11 cellular contexts compared by ENCODE assay signal in genomic region chrX:89871662-89872061, GRCh38. TPM values are rescaled to one million over a fixed set of nuclear protein-coding genes. Genes with fewer than 3 reads are reported as not detected.
DNase-seq lines count a peak whose midpoint lies in the region; ATAC-seq, FAIRE-seq and TF ChIP-seq lines count a peak whose summit lies in the region.
"Not testable (repeated sequence)": the region's sequence is repeated elsewhere in the genome, so short reads cannot be mapped to it uniquely, and the experiment has no call there.
"Had no signal": no experiment of that assay in that cellular context is flagged by ENCODE, and none has a peak within 500 bp of the region (broad histone marks: within the 10 kb centered on the region; RNA-seq: fewer than 3 reads in every experiment).

No MANE protein-coding gene starts in this region.

- not testable (repeated sequence) for H3K27ac ChIP-seq in DOHH2 (ENCODE audit: low read depth, low read length); Panc1 (ENCODE audit: low read length); GM12878 (ENCODE audit: control insufficient read depth, insufficient read depth)

- TF ChIP-seq RAD21 in GM12878 (IDR thresholded peaks at IDR 0.05; ENCODE audit: insufficient read depth, low read depth, low read length): not testable (repeated sequence)

- peak; percentile 90 for ATAC-seq in GM19463 (IDR thresholded peaks at IDR 0.05; ENCODE audit: unreplicated experiment)
- ATAC-seq in HG03066 (IDR thresholded peaks at IDR 0.05; ENCODE audit: low read depth, unreplicated experiment): peak; percentile 63
- not testable (repeated sequence) for ATAC-seq in Panc1
- ATAC-seq in GM12878: peak; percentile 82

- not testable (repeated sequence) for H3K4me3 ChIP-seq in DOHH2 (ENCODE audit: low read length); Panc1 (ENCODE audit: low read depth in 2 of 2, low read length in 2 of 2); GM12878

- POLR2A ChIA-PET in Panc1 (lab: Charles Lee); GM12878 (lab: Charles Lee): not testable (repeated sequence)

- H4K20me1 ChIP-seq in DOHH2 (ENCODE audit: control insufficient read depth, insufficient read depth, low read depth, low read length); GM12878 (ENCODE audit: control insufficient read depth, insufficient read depth): not testable (repeated sequence)

- not testable (repeated sequence) for H3K9me3 ChIP-seq in DOHH2 (ENCODE audit: control insufficient read depth, insufficient read depth, low read length); Panc1 (ENCODE audit: control insufficient read depth, insufficient read depth, low read depth, low read length); GM12878 (replicated peaks; ENCODE audit: control insufficient read depth, insufficient read depth, low read length)

- not testable (repeated sequence) for H3F3A ChIP-seq in DOHH2 (ENCODE audit: control insufficient read depth, insufficient read depth)

- TF ChIP-seq EP300 in GM12878 (IDR thresholded peaks at IDR 0.05; ENCODE audit: borderline replicate concordance in 1 of 2, control insufficient read depth in 1 of 2, low read depth in 2 of 2, low read length in 2 of 2): not testable (repeated sequence)

- CTCF ChIA-PET in Panc1 (lab: Charles Lee); GM12878 (lab: Yijun Ruan, JAX): not testable (repeated sequence)

- not testable (repeated sequence) for H3K36me3 ChIP-seq in DOHH2 (ENCODE audit: control insufficient read depth, low read length); Panc1 (ENCODE audit: control insufficient read depth, insufficient read depth, low read length); GM12878 (ENCODE audit: control insufficient read depth in 2 of 2, insufficient read depth in 2 of 2, low read length in 1 of 2)

- RAD21 ChIA-PET in GM12878 (lab: Charles Lee; ENCODE audit: unreplicated experiment): not testable (repeated sequence)

- BruUV-seq in Panc1 (replicated peaks; lab: Mats Ljungman, UMichigan); GM12878 (replicated peaks; lab: Mats Ljungman, UMichigan): not testable (repeated sequence)

- in situ Hi-C loops in Panc1 (cut with HindIII; ENCODE audit: low pct_unique_long_range_greater_than_20kb, low sequenced_read_pairs); GM12878 (cut with MboI): not testable (repeated sequence)

- peak; percentile 20 for DNase-seq in NCI-H1105 treated with DMSO at 0.1 percent for 48 hours (lab: John Stamatoyannopoulos, UW)
- DNase-seq in Panc1 (ENCODE audit: low read depth, low spot score): peak; percentile 5
- not testable (repeated sequence) for DNase-seq in GM12878 (ENCODE audit: low read depth, low spot score)
- DNase-seq in iPS DF 4.7 (ENCODE audit: extremely low read depth, low spot score): peak; percentile 3
- peak; percentile 33 for DNase-seq in retina

- H3K9ac ChIP-seq in GM12878 (ENCODE audit: control insufficient read depth, insufficient read depth, low read length): not testable (repeated sequence)

- not testable (repeated sequence) for H3K27me3 ChIP-seq in DOHH2 (ENCODE audit: control insufficient read depth, low read length); Panc1 (ENCODE audit: control insufficient read depth, insufficient read depth, low read length); GM12878 (replicated peaks in 1 of 2; ENCODE audit: control insufficient read depth in 2 of 2, insufficient read depth in 2 of 2, low read length in 1 of 2)

- intact Hi-C loops in Panc1 (cut with micrococcal nuclease; ENCODE audit: unreplicated experiment); GM12878 (cut with micrococcal nuclease; ENCODE audit: unreplicated experiment): not testable (repeated sequence)

- not testable (repeated sequence) for H3K9me2 ChIP-seq in DOHH2 (replicated peaks; ENCODE audit: control insufficient read depth, low read length)

- not testable (repeated sequence) for H2AFZ ChIP-seq in GM12878 (ENCODE audit: control insufficient read depth, low read depth, low read length)

- TF ChIP-seq CTCF in DOHH2 (IDR thresholded peaks at IDR 0.05; ENCODE audit: low read depth, low read length, poor library complexity, severe bottlenecking) (peak; percentile 24), GM12878 (IDR thresholded peaks at IDR 0.05 in 2 of 3, conservative IDR thresholded peaks at IDR 0.05 in 1 of 3; ENCODE audit: control insufficient read depth in 2 of 3, extremely low read depth in 1 of 3, insufficient read depth in 1 of 3, low read depth in 3 of 3, low read length in 3 of 3) (peak; percentile 4 to 29 (median 27); a peak in 4 of 6 replicates)
- TF ChIP-seq CTCF in Panc1 (IDR thresholded peaks at IDR 0.05): not testable (repeated sequence)

- not testable (repeated sequence) for H3K4me2 ChIP-seq in DOHH2 (ENCODE audit: low read length); GM12878 (ENCODE audit: control insufficient read depth, insufficient read depth)

- SMC1A ChIA-PET in GM12878 (lab: Charles Lee; ENCODE audit: uncharacterized antibody, unreplicated experiment): not testable (repeated sequence)

- FAIRE-seq in GM12878 (lab: Jason Lieb, UNC): not testable (repeated sequence)

- H3K4me1 ChIP-seq in DOHH2 (ENCODE audit: control insufficient read depth, low read length); Panc1 (ENCODE audit: control insufficient read depth, insufficient read depth, low read length); GM12878 (ENCODE audit: control insufficient read depth, insufficient read depth, low read length): not testable (repeated sequence)

- TF ChIP-seq POLR2A in GM12878 (IDR thresholded peaks at IDR 0.05; ENCODE audit: low read depth, low read length): not testable (repeated sequence)

- WGBS in GM12878 (ENCODE audit: insufficient coverage, insufficient replicate concordance, low lambda C conversion rate, missing lambda C conversion rate): 0% methylated on average over 4 of the region's 4 CpGs

- not testable (repeated sequence) for H3K79me2 ChIP-seq in DOHH2 (ENCODE audit: control insufficient read depth, low read length); GM12878 (ENCODE audit: control insufficient read depth, insufficient read depth, low read length)

RNA-seq across cellular contexts. Expression of gene TGIF2LX, which starts 50.0 kb away (rescaled TPM):
- total RNA-seq in Panc1 (2021; ENCODE audit: unreplicated experiment): not detected
- polyA plus RNA-seq in Panc1 (2012; ENCODE audit: insufficient read length): not detected
- total RNA-seq in GM12878 (2013; cell fraction: nucleolus; rRNA removed): not detected in 2 replicates
- not detected in 2 replicates for total RNA-seq in GM12878 (2014; rRNA removed)
- total RNA-seq in GM12878 (2014; rRNA removed; fragmentation: Illumina TruSeq; extraction: Trizol): not detected in 2 replicates
- not detected in 2 replicates for total RNA-seq in GM12878 (2021)
- polyA plus RNA-seq in GM12878 (2011; ENCODE audit: low read depth): not detected
- not detected in 2 replicates for polyA plus RNA-seq in GM12878 (2011; rRNA removed)
- not detected in 2 replicates for polyA plus RNA-seq in GM12878 (2011; cell fraction: cytosol; rRNA removed)
- polyA plus RNA-seq in GM12878 (2011; cell fraction: nucleus; rRNA removed): not detected in 2 replicates
- polyA plus RNA-seq in GM12878 (2012): not detected in 2 replicates
- not detected in 2 replicates for polyA plus RNA-seq in GM12878 (2014; fragmentation: Illumina TruSeq; extraction: Trizol)
- not detected for polyA plus RNA-seq in GM12878 (2014; fragmentation: Nextera tagmentation; extraction: Ambion mirVana)
- not detected in 2 replicates for polyA plus RNA-seq in GM12878 (2014; rRNA removed)
- not detected for polyA plus RNA-seq in GM12878 (2016; fragmentation: Nextera tagmentation; extraction: Ambion mirVana)
- polyA minus RNA-seq in GM12878 (2011; rRNA and poly(A)+ RNA removed): not detected in 2 replicates
- not detected in 2 replicates for polyA minus RNA-seq in GM12878 (2011; cell fraction: cytosol; rRNA and poly(A)+ RNA removed)
- not detected in 2 replicates for polyA minus RNA-seq in GM12878 (2011; cell fraction: nucleus; rRNA and poly(A)+ RNA removed)
- total RNA-seq: Caco-2, gastroesophageal sphincter, myocyte had no signal
